ENCODE assay signal across 23 cellular contexts in genomic region chr10:60331886-60332285, GRCh38. TPM values are rescaled to one million over a fixed set of nuclear protein-coding genes. Genes with fewer than 3 reads are reported as not detected.
DNase-seq lines count a peak whose midpoint lies in the region; FAIRE-seq and TF ChIP-seq lines count a peak whose summit lies in the region.
"Had no signal": no experiment of that assay in that cellular context is flagged by ENCODE, and none has a peak within 500 bp of the region (broad histone marks: within the 10 kb centered on the region; RNA-seq: fewer than 3 reads in every experiment).

No MANE protein-coding gene starts in this region.

- H3K23ac ChIP-seq in H1 (ENCODE audit: insufficient read length) = no peak overlapping the region

- H2AFZ ChIP-seq in SU-DHL-6 (ENCODE audit: low read depth, low read length, severe bottlenecking) (no peak overlapping the region), H1 (ENCODE audit: low read length) (no peak overlapping the region)
- H2AFZ ChIP-seq: GM23338 had no signal

- H3K4me1 ChIP-seq in DOHH2 (ENCODE audit: control insufficient read depth, low read length) (peaks cover 65% of the 10 kb centered on the region), H1 (replicated peaks in 1 of 4; ENCODE audit: control insufficient read depth in 3 of 4, insufficient read depth in 4 of 4, low read length in 3 of 4) (no peaks in the 10 kb centered on the region)
- H3K4me1 ChIP-seq: BLaER1, Caco-2, HAP-1 had no signal

- no peaks in the 10 kb centered on the region for H3K79me1 ChIP-seq in H1 (ENCODE audit: low read depth, low read length)

- H3K4me2 ChIP-seq in DOHH2 (ENCODE audit: low read length) (no peak overlapping the region), SU-DHL-6 (ENCODE audit: low read depth, low read length, poor library complexity, severe bottlenecking) (no peak overlapping the region), H1 (ENCODE audit: insufficient read depth in 1 of 2, low read depth in 2 of 2, low read length in 2 of 2) (no peak overlapping the region)
- H3K4me2 ChIP-seq: BLaER1, GM23338 had no signal

- TF ChIP-seq EP300 in H1 (IDR thresholded peaks at IDR 0.05; ENCODE audit: borderline replicate concordance in 1 of 2, low read depth in 2 of 2, low read length in 2 of 2) = no peak

- H3K9me3 Mint-ChIP-seq in glutamatergic neuron (ENCODE audit: unreplicated experiment) = peaks cover 3% of the 10 kb centered on the region
- H3K9me3 Mint-ChIP-seq in activated CD4-positive, alpha-beta memory T cell treated with anti-CD3 and anti-CD28 coated beads for 36 hours = peaks cover 12% of the 10 kb centered on the region
- H3K9me3 Mint-ChIP-seq: CD4-positive, CD25-positive, alpha-beta regulatory T cell; CD8-positive, alpha-beta T cell; GM23338; HFFc6 had no signal

- peaks cover 100% of the 10 kb centered on the region for H3K79me2 ChIP-seq in DOHH2 (ENCODE audit: control insufficient read depth, low read length)
- no peaks in the 10 kb centered on the region; the same call in 1 of the 2 replicates for H3K79me2 ChIP-seq in SU-DHL-6 (ENCODE audit: insufficient read depth, low read length)
- no peaks in the 10 kb centered on the region for H3K79me2 ChIP-seq in H1 (ENCODE audit: control insufficient read depth in 1 of 2, insufficient read depth in 2 of 2, low read length in 2 of 2)

- WGBS in H1 (ENCODE audit: extremely low coverage in 1 of 2, insufficient coverage in 1 of 2, insufficient read length in 1 of 2, insufficient replicate concordance in 2 of 2, low coverage in 1 of 2, low lambda C conversion rate in 2 of 2, missing lambda C conversion rate in 1 of 2), 2 experiments = 93% methylated on average over 3 of the region's 3 CpGs; no CpG with 5 or more reads in 1 of the 2 experiments

- no peak for TF ChIP-seq RAD21 in H1 (IDR thresholded peaks at IDR 0.05 in 1 of 2, conservative IDR thresholded peaks at IDR 0.05 in 1 of 2; ENCODE audit: low read depth in 2 of 2, low read length in 2 of 2)

- H3F3A ChIP-seq in DOHH2 (ENCODE audit: control insufficient read depth, insufficient read depth) (peaks cover 7% of the 10 kb centered on the region), SU-DHL-6 (ENCODE audit: insufficient read depth) (no peaks in the 10 kb centered on the region; the same call in 1 of the 2 replicates)

- peaks cover 18% of the 10 kb centered on the region for H3K4me1 Mint-ChIP-seq in glutamatergic neuron (ENCODE audit: low read depth, unreplicated experiment)
- H3K4me1 Mint-ChIP-seq in activated CD4-positive, alpha-beta memory T cell treated with anti-CD3 and anti-CD28 coated beads for 36 hours (ENCODE audit: low read depth) = no peaks in the 10 kb centered on the region
- H3K4me1 Mint-ChIP-seq: CD4-positive, CD25-positive, alpha-beta regulatory T cell had no signal

- no peak overlapping the region for H2BK120ac ChIP-seq in H1 (replicated peaks; ENCODE audit: low read depth, low read length)

- no peak overlapping the region for H2BK20ac ChIP-seq in H1 (ENCODE audit: low read length)

- no peak for TF ChIP-seq CTCF in DOHH2 (IDR thresholded peaks at IDR 0.05; ENCODE audit: low read depth, low read length, poor library complexity, severe bottlenecking)
- no peak for TF ChIP-seq CTCF in SU-DHL-6 (IDR thresholded peaks at IDR 0.05; ENCODE audit: insufficient read depth, low read length, poor library complexity, severe bottlenecking)
- no peak for TF ChIP-seq CTCF in H1 (IDR thresholded peaks at IDR 0.05; ENCODE audit: control extremely low read depth in 1 of 3, insufficient read depth in 1 of 3, low read depth in 1 of 3, low read length in 3 of 3)
- TF ChIP-seq CTCF in glutamatergic neuron (IDR thresholded peaks at IDR 0.05; ENCODE audit: partially characterized antibody, unreplicated experiment) = no peak

- H3K9me3 ChIP-seq in DOHH2 (ENCODE audit: control insufficient read depth, insufficient read depth, low read length) (peaks cover 15% of the 10 kb centered on the region), SU-DHL-6 (ENCODE audit: insufficient read depth, low read length) (no peaks in the 10 kb centered on the region), H1 (ENCODE audit: insufficient read depth in 2 of 2, low read depth in 1 of 2, low read length in 1 of 2) (no peaks in the 10 kb centered on the region)

- H4K20me1 ChIP-seq in DOHH2 (ENCODE audit: control insufficient read depth, insufficient read depth, low read depth, low read length) = no peaks in the 10 kb centered on the region
- H4K20me1 ChIP-seq in SU-DHL-6 (ENCODE audit: low read depth, low read length) = no peaks in the 10 kb centered on the region
- no peaks in the 10 kb centered on the region for H4K20me1 ChIP-seq in H1 (replicated peaks in 1 of 2; ENCODE audit: control insufficient read depth in 1 of 2, insufficient read depth in 2 of 2, low read length in 2 of 2)
- H4K20me1 ChIP-seq: BLaER1 had no signal

- H3K9me2 ChIP-seq in DOHH2 (replicated peaks; ENCODE audit: control insufficient read depth, low read length) (no peaks in the 10 kb centered on the region), SU-DHL-6 (replicated peaks; ENCODE audit: insufficient read depth, low read length) (no peaks in the 10 kb centered on the region)

- no peak overlapping the region for H3K4ac ChIP-seq in H1 (replicated peaks; ENCODE audit: insufficient read length, low read depth, low read length)

- no peak overlapping the region for H3K18ac ChIP-seq in H1 (ENCODE audit: extremely low read depth, low read length)

- peaks cover 42% of the 10 kb centered on the region for H3K36me3 ChIP-seq in DOHH2 (ENCODE audit: control insufficient read depth, low read length)
- peaks cover 5% of the 10 kb centered on the region; the same call in 1 of the 2 replicates for H3K36me3 ChIP-seq in SU-DHL-6 (ENCODE audit: low read length)
- H3K36me3 ChIP-seq in H1 (ENCODE audit: control insufficient read depth in 2 of 4, insufficient read depth in 4 of 4, low read length in 3 of 4) = no peaks in the 10 kb centered on the region
- H3K36me3 ChIP-seq: BLaER1, HAP-1 had no signal

- no peak overlapping the region for H2BK5ac ChIP-seq in H1 (ENCODE audit: low read depth, low read length)

- no peak overlapping the region for H2AK5ac ChIP-seq in H1 (ENCODE audit: low read depth, low read length)

- intact Hi-C loops in activated CD4-positive, alpha-beta memory T cell treated with anti-CD3 and anti-CD28 coated beads for 36 hours (cut with micrococcal nuclease) = no loop called here

- peaks cover 5% of the 10 kb centered on the region for H3K27me3 Mint-ChIP-seq in glutamatergic neuron (ENCODE audit: unreplicated experiment)
- H3K27me3 Mint-ChIP-seq in activated CD4-positive, alpha-beta memory T cell treated with anti-CD3 and anti-CD28 coated beads for 36 hours = no peaks in the 10 kb centered on the region
- H3K27me3 Mint-ChIP-seq: B cell; CD4-positive, CD25-positive, alpha-beta regulatory T cell had no signal

- no peak for TF ChIP-seq POLR2A in H1 (IDR thresholded peaks at IDR 0.05; ENCODE audit: control extremely low read depth in 1 of 2, low read depth in 2 of 2, low read length in 2 of 2)

- no peaks in the 10 kb centered on the region for H3K36me3 Mint-ChIP-seq in glutamatergic neuron (ENCODE audit: unreplicated experiment)
- no peaks in the 10 kb centered on the region for H3K36me3 Mint-ChIP-seq in activated CD4-positive, alpha-beta memory T cell treated with anti-CD3 and anti-CD28 coated beads for 36 hours
- H3K36me3 Mint-ChIP-seq: CD4-positive, CD25-positive, alpha-beta regulatory T cell; CD8-positive, alpha-beta T cell had no signal

- no peak overlapping the region for H3K14ac ChIP-seq in H1 (ENCODE audit: insufficient read length)

- no peaks in the 10 kb centered on the region for H3K23me2 ChIP-seq in H1 (ENCODE audit: low read depth, low read length)

- FAIRE-seq in H1 (lab: Jason Lieb, UNC) = no peak
- FAIRE-seq: GM12878, H54 had no signal

- CTCF ChIA-PET in H1 (lab: Charles Lee; ENCODE audit: partially characterized antibody) = no interaction called here
- CTCF ChIA-PET in activated CD4-positive, alpha-beta memory T cell treated with anti-CD3 and anti-CD28 coated beads for 36 hours (lab: Charles Lee) = no interaction called here

- no peak overlapping the region for H4K91ac ChIP-seq in H1 (replicated peaks; ENCODE audit: insufficient read length, low read length)

- H2BK15ac ChIP-seq in H1 (ENCODE audit: low read length) = no peak overlapping the region

- H3K56ac ChIP-seq in H1 (replicated peaks; ENCODE audit: insufficient read length, low read depth, low read length) = no peak overlapping the region

- peak overlapping the region; percentile 88 for H3K27ac Mint-ChIP-seq in glutamatergic neuron (ENCODE audit: unreplicated experiment)
- no peak overlapping the region for H3K27ac Mint-ChIP-seq in activated CD4-positive, alpha-beta memory T cell treated with anti-CD3 and anti-CD28 coated beads for 36 hours
- H3K27ac Mint-ChIP-seq: B cell; CD4-positive, CD25-positive, alpha-beta regulatory T cell; CD8-positive, alpha-beta T cell; HFFc6 had no signal

- no peak overlapping the region for H4K5ac ChIP-seq in H1 (ENCODE audit: insufficient read length, low read depth, low read length)

- H3K27me3 ChIP-seq in DOHH2 (ENCODE audit: control insufficient read depth, low read length) (no peaks in the 10 kb centered on the region), SU-DHL-6 (ENCODE audit: low read length) (no peaks in the 10 kb centered on the region), H1 (replicated peaks in 1 of 4; ENCODE audit: control insufficient read depth in 3 of 4, extremely low read depth in 1 of 4, insufficient read depth in 3 of 4, low read length in 3 of 4) (no peaks in the 10 kb centered on the region)
- H3K27me3 ChIP-seq: BLaER1 had no signal

- no peak overlapping the region for H3K4me3 Mint-ChIP-seq in glutamatergic neuron (ENCODE audit: unreplicated experiment)
- no peak overlapping the region for H3K4me3 Mint-ChIP-seq in activated CD4-positive, alpha-beta memory T cell treated with anti-CD3 and anti-CD28 coated beads for 36 hours
- H3K4me3 Mint-ChIP-seq: B cell; CD4-positive, CD25-positive, alpha-beta regulatory T cell; CD8-positive, alpha-beta T cell; GM23338; HFFc6 had no signal

- no peak overlapping the region for H4K8ac ChIP-seq in H1 (ENCODE audit: extremely low read depth, insufficient read depth, low read length)

- H3K27ac ChIP-seq in DOHH2 (ENCODE audit: low read depth, low read length) (0 out of 2 replicates have a peak overlapping the region, but pooled peaks have one; percentile 15), SU-DHL-6 (ENCODE audit: low read depth, low read length) (peak overlapping the region; percentile 26; the same call in 1 of the 2 replicates), H1 (ENCODE audit: low read depth, low read length) (no peak overlapping the region), substantia nigra (ENCODE audit: low read depth, low read length, poor library complexity, severe bottlenecking) (no peak overlapping the region)
- H3K27ac ChIP-seq: BLaER1, C4-2B had no signal

- no peak overlapping the region for H3K9ac ChIP-seq in SU-DHL-6 (ENCODE audit: low read length)
- no peak overlapping the region for H3K9ac ChIP-seq in H1 (replicated peaks in 1 of 4; ENCODE audit: extremely low read depth in 1 of 4, low read depth in 3 of 4, low read length in 3 of 4)
- H3K9ac ChIP-seq: BLaER1 had no signal

- POLR2A ChIA-PET in H1 (lab: Charles Lee; ENCODE audit: partially characterized antibody) = no interaction called here
- POLR2A ChIA-PET in activated CD4-positive, alpha-beta memory T cell treated with anti-CD3 and anti-CD28 coated beads for 36 hours (lab: Charles Lee) = no interaction called here

- DNase-seq in H1 (ENCODE audit: low read depth in 1 of 2, low spot score in 2 of 2) = no peak
- no peak for DNase-seq in glutamatergic neuron
- no peak for DNase-seq in NCI-H526 (lab: John Stamatoyannopoulos, UW)
- DNase-seq in substantia nigra (lab: John Stamatoyannopoulos, UW) = no peak
- DNase-seq in midbrain (lab: John Stamatoyannopoulos, UW) = no peak
- no peak for DNase-seq in activated CD4-positive, alpha-beta memory T cell treated with anti-CD3 and anti-CD28 coated beads for 36 hours
- DNase-seq: Caco-2; CD4-positive, CD25-positive, alpha-beta regulatory T cell; CD8-positive, alpha-beta T cell; DMS153; DND-41; EL; GDM1; HFFc6 had no signal

- H3K4me3 ChIP-seq in DOHH2 (ENCODE audit: low read length) = no peak overlapping the region
- H3K4me3 ChIP-seq in SU-DHL-6 (ENCODE audit: insufficient read depth, low read length, poor library complexity, severe bottlenecking) = no peak overlapping the region
- no peak overlapping the region for H3K4me3 ChIP-seq in H1 (ENCODE audit: extremely low read depth in 1 of 4, insufficient read depth in 2 of 4, low read depth in 3 of 4, low read length in 4 of 4)
- H3K4me3 ChIP-seq: BLaER1, GM12878, GM23338, HAP-1 had no signal

- no peak overlapping the region for H2BK12ac ChIP-seq in H1 (ENCODE audit: low read depth, low read length)

RNA-seq across cellular contexts. Expression of gene ANK3, which starts 57.8 kb away (rescaled TPM):
- 48.9 and 67.9 TPM in 2 replicates for total RNA-seq in H1 (2021; fragmentation: NEBNext Ultra II Directional; extraction: Animal tissue kit (Norgen Biotek cat#: 25700))
- 12.8 and 18.1 TPM in 2 replicates for polyA plus RNA-seq in H1 (2011; rRNA removed)
- 22.8 TPM for polyA plus RNA-seq in H1 (2011; cell fraction: cytosol; rRNA removed)
- polyA plus RNA-seq in H1 (2011; cell fraction: nucleus; rRNA removed) = 28.7 TPM
- polyA plus RNA-seq in H1 (2012, experiment 1 of 2) = 24.5 to 37.1 TPM (median 30.6 TPM) in 4 replicates
- polyA plus RNA-seq in H1 (2012, experiment 2 of 2) = 1.6 TPM
- 73.3 TPM for polyA plus RNA-seq in H1 (2013, experiment 1 of 2)
- 71.7 TPM for polyA plus RNA-seq in H1 (2013, experiment 2 of 2)
- 99.2 and 105 TPM in 2 replicates for polyA minus RNA-seq in H1 (2011; rRNA and poly(A)+ RNA removed)
- polyA minus RNA-seq in H1 (2011; cell fraction: cytosol; rRNA and poly(A)+ RNA removed) = 48.6 TPM
- 208 TPM for polyA minus RNA-seq in H1 (2011; cell fraction: nucleus; rRNA and poly(A)+ RNA removed)
- total RNA-seq in glutamatergic neuron (ENCODE audit: unreplicated experiment) = 84.9 TPM
- total RNA-seq in activated CD4-positive, alpha-beta memory T cell treated with anti-CD3 and anti-CD28 coated beads for 36 hours = 10 to 100 TPM; 18.5 to 21.2 TPM
- total RNA-seq: HFFc6 had no signal

Comparison
In these comparisons a context has a peak if more than half of its experiments do, and no peak if none do; other contexts are left out.
1. H3K27ac ChIP-seq: peak in DOHH2 (single experiment) and SU-DHL-6 (single experiment); none in H1 (single experiment) and substantia nigra (single experiment).